In genomic region chr11:17743808-17744119, GRCh38 we compare ENCODE assay signal across 24 cellular contexts. TPM values are rescaled to one million over a fixed set of nuclear protein-coding genes. Genes with fewer than 3 reads are reported as not detected.
DNase-seq lines count a peak whose midpoint lies in the region; FAIRE-seq and TF ChIP-seq lines count a peak whose summit lies in the region.
"Had no signal": no experiment of that assay in that cellular context is flagged by ENCODE, and none has a peak within 500 bp of the region (broad histone marks: within the 10 kb centered on the region; RNA-seq: fewer than 3 reads in every experiment).

No MANE protein-coding gene starts in this region.

- no peaks in the 10 kb centered on the region for H3K4me1 Mint-ChIP-seq in osteocyte (ENCODE audit: unreplicated experiment)
- H3K4me1 Mint-ChIP-seq: activated B cell treated with CpG ODN at 0.5 μM for 24 hours; activated naive CD8-positive, alpha-beta T cell treated with anti-CD3 and anti-CD28 coated beads, Interleukin-2, amount 10 ng/mL, durations not matched to agents 7 days and 5 days had no signal

- H3K36me3 Mint-ChIP-seq in osteocyte (ENCODE audit: unreplicated experiment), result no peaks in the 10 kb centered on the region
- H3K36me3 Mint-ChIP-seq: activated naive CD8-positive, alpha-beta T cell treated with anti-CD3 and anti-CD28 coated beads, Interleukin-2, amount 10 ng/mL, durations not matched to agents 7 days and 5 days had no signal

- peak; percentile 81 for DNase-seq in H54 (ENCODE audit: insufficient read length, low spot score)
- peak; percentile 58 for DNase-seq in NCI-H226
- peak; percentile 24 for DNase-seq in epithelial cell of esophagus (ENCODE audit: low read depth)
- peak; percentile 21 for DNase-seq in skeletal muscle cell (ENCODE audit: low read depth)
- no peak for DNase-seq in HPDE6-E6E7 (ENCODE audit: extremely low spot score)
- DNase-seq in osteocyte (ENCODE audit: extremely low spot score, unreplicated experiment), result no peak
- no peak for DNase-seq in NCI-H1092 (lab: John Stamatoyannopoulos, UW)
- DNase-seq: activated B cell treated with CpG ODN at 0.5 μM for 24 hours; activated naive CD8-positive, alpha-beta T cell treated with anti-CD3 and anti-CD28 coated beads, Interleukin-2, amount 10 ng/mL, durations not matched to agents 7 days and 5 days; activated T-cell treated with anti-CD3 and anti-CD28 coated beads, Interleukin-2, amount 50 U/mL, for 48 hours; MV-4-11; NCI-H2029 treated with DMSO at 0.1 percent for 48 hours; NCI-H510A; stimulated activated CD4-positive, alpha-beta T cell treated with anti-CD3 and anti-CD28 coated beads, Interleukin-2, amount 100 ng/mL, for 24 hours had no signal

- H3K4me3 ChIP-seq in epithelial cell of esophagus (ENCODE audit: low read length) (no peak overlapping the region), skeletal muscle cell (ENCODE audit: low read depth, low read length) (no peak overlapping the region)
- H3K4me3 ChIP-seq: breast epithelium, lung, pancreas, vagina had no signal

- TF ChIP-seq CTCF in epithelial cell of esophagus (IDR thresholded peaks at IDR 0.05; ENCODE audit: insufficient read depth, low read depth, low read length, missing control alignments), result no peak
- no peak for TF ChIP-seq CTCF in osteocyte (IDR thresholded peaks at IDR 0.05)

- H3K27me3 Mint-ChIP-seq in osteocyte (ENCODE audit: unreplicated experiment), result no peaks in the 10 kb centered on the region

- H3K4me3 Mint-ChIP-seq in osteocyte (ENCODE audit: unreplicated experiment), result no peak overlapping the region
- H3K4me3 Mint-ChIP-seq: activated B cell treated with CpG ODN at 0.5 μM for 24 hours; activated naive CD8-positive, alpha-beta T cell treated with anti-CD3 and anti-CD28 coated beads, Interleukin-2, amount 10 ng/mL, durations not matched to agents 7 days and 5 days; T-helper 2 cell treated with Interferon-gamma antibody and Interleukin-4, amounts not matched to agents 5 μg/mL and 100 μg/mL, for 36 hours had no signal

- no peak for FAIRE-seq in H54 (lab: Jason Lieb, UNC)
- FAIRE-seq: GM12891, pancreas had no signal

- TF ChIP-seq POLR2A in H54 (IDR thresholded peaks at IDR 0.05; ENCODE audit: low read depth, low read length), result no peak

- H3K9me3 Mint-ChIP-seq in osteocyte (ENCODE audit: unreplicated experiment), result no peaks in the 10 kb centered on the region
- H3K9me3 Mint-ChIP-seq: activated B cell treated with CpG ODN at 0.5 μM for 24 hours; activated naive CD8-positive, alpha-beta T cell treated with anti-CD3 and anti-CD28 coated beads, Interleukin-2, amount 10 ng/mL, durations not matched to agents 7 days and 5 days; T-helper 2 cell treated with Interferon-gamma antibody and Interleukin-4, amounts not matched to agents 5 μg/mL and 100 μg/mL, for 36 hours had no signal

- no peak overlapping the region for H3K27ac Mint-ChIP-seq in osteocyte (ENCODE audit: unreplicated experiment)
- H3K27ac Mint-ChIP-seq: activated B cell treated with CpG ODN at 0.5 μM for 24 hours; activated naive CD8-positive, alpha-beta T cell treated with anti-CD3 and anti-CD28 coated beads, Interleukin-2, amount 10 ng/mL, durations not matched to agents 7 days and 5 days; T-helper 2 cell treated with Interferon-gamma antibody and Interleukin-4, amounts not matched to agents 5 μg/mL and 100 μg/mL, for 36 hours had no signal

RNA-seq across cellular contexts. Expression of gene KCNC1, which starts 9.2 kb away (rescaled TPM):
- not detected in 2 replicates for total RNA-seq in osteocyte
- total RNA-seq: activated B cell treated with CpG ODN at 0.5 μM for 24 hours; activated naive CD8-positive, alpha-beta T cell treated with anti-CD3 and anti-CD28 coated beads, Interleukin-2, amount 10 ng/mL, durations not matched to agents 7 days and 5 days; dermis microvascular lymphatic vessel endothelial cell; epithelial cell of proximal tubule; lung; sciatic nerve had no signal

RNA-seq across cellular contexts. Expression of gene MYOD1, which starts 24.4 kb away (rescaled TPM):
- not detected in 2 replicates for total RNA-seq in osteocyte
- total RNA-seq: activated B cell treated with CpG ODN at 0.5 μM for 24 hours; activated naive CD8-positive, alpha-beta T cell treated with anti-CD3 and anti-CD28 coated beads, Interleukin-2, amount 10 ng/mL, durations not matched to agents 7 days and 5 days; breast epithelium; dermis microvascular lymphatic vessel endothelial cell; epithelial cell of proximal tubule; lung; pancreas; sciatic nerve; SK-MEL-5; vagina had no signal

Comparison
In these comparisons a context has a peak if more than half of its experiments do, and no peak if none do; other contexts are left out.
1. DNase-seq: peak in H54 (single experiment), NCI-H226 (single experiment), epithelial cell of esophagus (single experiment) and skeletal muscle cell (single experiment); none in HPDE6-E6E7 (single experiment), osteocyte (single experiment) and NCI-H1092 (single experiment).